In genomic region chr2:240306185-240306584, GRCh38 we compare ENCODE assay signal across 27 cellular contexts.
"Had no signal": no experiment of that assay in that cellular context is flagged by ENCODE, and none has a peak within 500 bp of the region (broad histone marks: within the 10 kb centered on the region; RNA-seq: fewer than 3 reads in every experiment).

No MANE protein-coding gene starts in this region.

- H3K27me3 ChIP-seq: ascending aorta, breast epithelium, cardiac muscle cell, dorsolateral prefrontal cortex had no signal

- H3K36me3 ChIP-seq: ascending aorta, breast epithelium, cardiac muscle cell, WERI-Rb-1 had no signal

- H3K4me3 ChIP-seq: ascending aorta, breast epithelium, cardiac muscle cell, coronary artery, dorsolateral prefrontal cortex had no signal

- H3K4me1 ChIP-seq: ascending aorta, breast epithelium had no signal

- H3K27ac ChIP-seq: ascending aorta, breast epithelium, cardiac muscle cell, coronary artery, dorsolateral prefrontal cortex, WERI-Rb-1 had no signal

- H3K9me3 ChIP-seq: ascending aorta, breast epithelium had no signal

- ATAC-seq: activated CD4-positive, CD25-positive, alpha-beta regulatory T cell treated with anti-CD3 and anti-CD28 coated beads, Interleukin-2, amount 50 U/mL, for 24 hours; activated CD8-positive, alpha-beta T cell treated with anti-CD3 and anti-CD28 coated beads for 36 hours; activated naive CD4-positive, alpha-beta T cell treated with anti-CD3 and anti-CD28 coated beads, Interleukin-2, amount 50 U/mL, for 72 hours; activated T-cell treated with anti-CD3 and anti-CD28 coated beads, Interleukin-2, amount 50 U/mL, for 4 hours; activated T-helper 17 cell treated with anti-CD3 and anti-CD28 coated beads, Interleukin-2, amount 50 U/mL, for 72 hours; esophagus mucosa; T-helper 17 cell had no signal

- DNase-seq: activated B cell treated with CpG ODN at 0.5 μM for 24 hours; activated CD4-positive, alpha-beta T cell treated with anti-CD3 and anti-CD28 coated beads for 48 hours; activated CD4-positive, alpha-beta T cell treated with anti-CD3 and anti-CD28 coated beads, Interleukin-2, amount 50 U/mL, for 1 hour; activated CD4-positive, alpha-beta T cell treated with anti-CD3 and anti-CD28 coated beads, Interleukin-2, amount 50 U/mL, for 48 hours; activated CD8-positive, alpha-beta memory T cell treated with anti-CD3 and anti-CD28 coated beads for 24 hours; activated CD8-positive, alpha-beta T cell treated with anti-CD3 and anti-CD28 coated beads for 36 hours; activated gamma-delta T cell; activated naive CD4-positive, alpha-beta T cell; activated naive CD4-positive, alpha-beta T cell treated with anti-CD3 and anti-CD28 coated beads, Interleukin-2, amount 10 ng/mL, durations not matched to agents 7 days and 5 days; activated naive CD8-positive, alpha-beta T cell treated with anti-CD3 and anti-CD28 coated beads, Interleukin-2, amount 10 ng/mL, durations not matched to agents 7 days and 5 days; activated T-cell treated with anti-CD3 and anti-CD28 coated beads, Interleukin-2, amount 50 U/mL, for 4 hours; effector memory CD4-positive, alpha-beta T cell; endodermal cell; foreskin fibroblast; T-helper 1 cell; T-helper 17 cell; T1000; WERI-Rb-1 had no signal
